Comparison of ENCODE assay signal across 10 cellular contexts in genomic region chrX:53239474-53239873, GRCh38. TPM values are rescaled to one million over a fixed set of nuclear protein-coding genes. Genes with fewer than 3 reads are reported as not detected.
A peak's percentile ranks its signal among the peaks of the same experiment; 100 is the strongest.
DNase-seq lines count a peak whose midpoint lies in the region; ATAC-seq, FAIRE-seq and TF ChIP-seq lines count a peak whose summit lies in the region.
"Had no signal": no experiment of that assay in that cellular context is flagged by ENCODE, and none has a peak within 500 bp of the region (broad histone marks: within the 10 kb centered on the region; RNA-seq: fewer than 3 reads in every experiment).

No MANE protein-coding gene starts in this region.

- DNase-seq in GM13977 (ENCODE audit: low spot score) (no peak), MG63 (peak; percentile 17), NCI-H1092 (lab: John Stamatoyannopoulos, UW) (no peak), GM12891 (ENCODE audit: insufficient read length, low spot score) (no peak), NCI-H2227 treated with DMSO at 0.1 percent for 48 hours (lab: John Stamatoyannopoulos, UW) (no peak)
- DNase-seq in activated T-cell treated with anti-CD3 and anti-CD28 coated beads, Interleukin-2, amount 50 U/mL, for 24 hours = peak; percentile 79
- DNase-seq in stimulated activated CD4-positive, alpha-beta T cell treated with anti-CD3 and anti-CD28 coated beads, Interleukin-12 subunit alpha, Interleukin-12 subunit beta, amount 100 ng/mL, for 4 hours = peak; percentile 16
- DNase-seq: right cardiac atrium had no signal

- no peak for TF ChIP-seq POLR2A in GM12891 (IDR thresholded peaks at IDR 0.05; ENCODE audit: low read depth, low read length)

- peak; percentile 27 for TF ChIP-seq CTCF in GM13977 (IDR thresholded peaks at IDR 0.05; ENCODE audit: extremely low read depth, insufficient read depth, missing control alignments)

- FAIRE-seq in GM12891 (lab: Jason Lieb, UNC) = no peak

- no peaks in the 10 kb centered on the region for H3K27me3 ChIP-seq in MG63
- H3K27me3 ChIP-seq: hepatocyte had no signal

- no peak for ATAC-seq in HG02938 (IDR thresholded peaks at IDR 0.05; ENCODE audit: unreplicated experiment)
- ATAC-seq: right cardiac atrium had no signal

- in situ Hi-C loops in GM13977 (cut with MboI; ENCODE audit: low pct_unique_long_range_greater_than_20kb, low sequenced_read_pairs, unreplicated experiment) = no loop called here

- H3K36me3 Mint-ChIP-seq in activated T-cell treated with anti-CD3 and anti-CD28 coated beads, Interleukin-2, amount 50 U/mL, for 24 hours (ENCODE audit: low read depth) = no peaks in the 10 kb centered on the region

- H3K9me3 ChIP-seq in MG63 = no peaks in the 10 kb centered on the region

- no peak overlapping the region for H3K4me3 Mint-ChIP-seq in activated T-cell treated with anti-CD3 and anti-CD28 coated beads, Interleukin-2, amount 50 U/mL, for 24 hours

- no peak overlapping the region for H3K4me3 ChIP-seq in MG63
- H3K4me3 ChIP-seq: hepatocyte had no signal

- peaks cover 16% of the 10 kb centered on the region for H3K4me1 Mint-ChIP-seq in activated T-cell treated with anti-CD3 and anti-CD28 coated beads, Interleukin-2, amount 50 U/mL, for 24 hours (ENCODE audit: low read depth)

- H3K9me3 Mint-ChIP-seq in activated T-cell treated with anti-CD3 and anti-CD28 coated beads, Interleukin-2, amount 50 U/mL, for 24 hours = no peaks in the 10 kb centered on the region

- H3K36me3 ChIP-seq in MG63 = no peaks in the 10 kb centered on the region

- H3K27ac Mint-ChIP-seq in activated T-cell treated with anti-CD3 and anti-CD28 coated beads, Interleukin-2, amount 50 U/mL, for 24 hours = peak overlapping the region; percentile 37

- H3K27me3 Mint-ChIP-seq in activated T-cell treated with anti-CD3 and anti-CD28 coated beads, Interleukin-2, amount 50 U/mL, for 24 hours = peaks cover 10% of the 10 kb centered on the region

TF ChIP-seq in GM12891, 5 proteins besides CTCF, POLR2A, EP300 and RAD21:
- TF ChIP-seq POU2F2 (IDR thresholded peaks at IDR 0.05; ENCODE audit: low read depth, low read length) (no peak), TAF1 (IDR thresholded peaks at IDR 0.05; ENCODE audit: low read depth, low read length) (no peak), POLR2AphosphoS5 (IDR thresholded peaks at IDR 0.05; ENCODE audit: low read depth, low read length) (no peak), SPI1 (IDR thresholded peaks at IDR 0.05; ENCODE audit: low read depth, low read length) (no peak), PAX5 (IDR thresholded peaks at IDR 0.05; ENCODE audit: insufficient read depth, low read length, severe bottlenecking) (no peak)

RNA-seq across cellular contexts. Expression of gene KDM5C, which starts 14.5 kb away (rescaled TPM):
- 43.1 and 63.8 TPM in 2 replicates for total RNA-seq in MG63 (2014; rRNA removed; shearing (Covaris generic); ENCODE audit: low replicate concordance)
- polyA plus RNA-seq in GM12891 (2012; ENCODE audit: low read depth, missing spikeins) = 31.1 TPM

RNA-seq across cellular contexts. Expression of gene IQSEC2, which starts 41.9 kb away (rescaled TPM):
- total RNA-seq in MG63 (2014; rRNA removed; shearing (Covaris generic); ENCODE audit: low replicate concordance) = 3.4 and 5.7 TPM in 2 replicates
- polyA plus RNA-seq in GM12891 (2012; ENCODE audit: low read depth, missing spikeins) = 0.13 TPM

Comparison
In these comparisons a context has a peak if more than half of its experiments do, and no peak if none do; other contexts are left out.
1. DNase-seq: peak in MG63 (single experiment), activated T-cell treated with anti-CD3 and anti-CD28 coated beads, Interleukin-2, amount 50 U/mL, for 24 hours (single experiment) and stimulated activated CD4-positive, alpha-beta T cell treated with anti-CD3 and anti-CD28 coated beads, Interleukin-12 subunit alpha, Interleukin-12 subunit beta, amount 100 ng/mL, for 4 hours (single experiment); none in GM13977 (single experiment), NCI-H1092 (single experiment), GM12891 (single experiment) and NCI-H2227 treated with DMSO at 0.1 percent for 48 hours (single experiment).